In the genomic region with DNA sequence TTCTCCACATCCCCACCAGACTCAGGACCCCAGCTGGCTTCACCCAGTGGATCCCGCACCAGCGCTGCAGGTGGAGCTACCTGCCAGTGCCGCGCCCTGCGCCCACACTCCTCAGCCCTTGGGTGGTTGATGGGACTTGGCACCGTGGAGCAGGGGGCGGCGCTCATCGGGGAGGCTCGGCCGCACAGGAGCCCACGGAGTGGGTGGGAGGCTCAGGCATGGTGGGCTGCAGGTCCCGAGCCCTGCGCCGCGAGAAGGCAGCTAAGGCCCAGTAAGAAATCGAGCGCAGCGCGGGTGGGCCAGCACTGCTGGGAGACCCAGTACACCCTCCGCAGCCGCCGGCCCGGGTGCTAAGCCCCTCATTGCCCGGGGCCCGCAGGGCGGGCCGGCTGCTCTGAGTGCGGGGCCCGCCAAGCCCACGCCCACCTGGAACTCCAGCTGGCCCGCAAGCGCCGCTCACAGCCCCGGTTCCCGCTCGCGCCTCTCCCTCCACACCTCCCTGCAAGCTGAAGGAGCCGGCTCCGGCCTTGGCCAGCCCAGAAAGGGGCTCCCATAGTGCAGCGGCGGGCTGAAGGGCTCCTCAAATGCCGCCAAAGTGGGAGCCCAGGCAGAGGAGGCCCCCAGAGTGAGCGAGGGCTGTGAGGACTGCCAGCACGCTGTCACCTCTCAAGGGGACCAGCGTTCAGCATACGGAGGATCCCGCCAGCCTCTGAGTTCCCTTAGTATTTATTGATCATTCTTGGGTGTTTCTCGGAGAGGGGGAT, we compare ENCODE assay signal across 1 cellular context. TPM values are rescaled to one million over a fixed set of nuclear protein-coding genes. Genes with fewer than 3 reads are reported as not detected.
"Had no signal": no experiment of that assay in that cellular context is flagged by ENCODE, and none has a peak within 500 bp of the region (broad histone marks: within the 10 kb centered on the region; RNA-seq: fewer than 3 reads in every experiment).

No MANE protein-coding gene starts in this region.

RNA-seq across cellular contexts. Expression of a gene that starts 9.3 kb away (rescaled TPM):
- polyA plus RNA-seq: neural cell had no signal
